In genomic region chr1:248187363-248187762, GRCh38 we compare ENCODE assay signal across 35 cellular contexts. TPM values are rescaled to one million over a fixed set of nuclear protein-coding genes. Genes with fewer than 3 reads are reported as not detected.
"Had no signal": no experiment of that assay in that cellular context is flagged by ENCODE, and none has a peak within 500 bp of the region (broad histone marks: within the 10 kb centered on the region; RNA-seq: fewer than 3 reads in every experiment).

No MANE protein-coding gene starts in this region.

- H3K27me3 ChIP-seq: adrenal gland, ascending aorta, cardiac muscle cell had no signal

- H3K36me3 ChIP-seq: adrenal gland, ascending aorta, cardiac muscle cell had no signal

- H3K27ac ChIP-seq: adrenal gland, ascending aorta, cardiac muscle cell, VCaP had no signal

- ATAC-seq: activated CD8-positive, alpha-beta T cell treated with anti-CD3 and anti-CD28 coated beads for 36 hours; activated naive CD4-positive, alpha-beta T cell treated with anti-CD3 and anti-CD28 coated beads, Interleukin-2, amount 50 U/mL, for 72 hours; activated T-cell treated with anti-CD3 and anti-CD28 coated beads, Interleukin-2, amount 50 U/mL, for 4 hours; activated T-cell treated with anti-CD3 and anti-CD28 coated beads, Interleukin-2, amount 50 U/mL, for 72 hours; activated T-helper 17 cell treated with anti-CD3 and anti-CD28 coated beads, Interleukin-2, amount 50 U/mL, for 72 hours had no signal

- H3K4me1 ChIP-seq: adrenal gland, ascending aorta had no signal

- DNase-seq: activated B cell treated with CpG ODN at 0.5 μM for 24 hours; activated CD4-positive, alpha-beta memory T cell treated with anti-CD3 and anti-CD28 coated beads for 36 hours; activated CD4-positive, alpha-beta T cell treated with anti-CD3 and anti-CD28 coated beads for 4 hours; activated CD4-positive, alpha-beta T cell treated with anti-CD3 and anti-CD28 coated beads, Interleukin-2, amount 10 ng/mL, durations not matched to agents 24 days and 14 days; activated CD4-positive, alpha-beta T cell treated with anti-CD3 and anti-CD28 coated beads, Interleukin-2, amount 50 U/mL, for 1 hour; activated CD4-positive, alpha-beta T cell treated with anti-CD3 and anti-CD28 coated beads, Interleukin-2, amount 50 U/mL, for 4 hours; activated CD4-positive, CD25-positive, alpha-beta regulatory T cell treated with anti-CD3 and anti-CD28 coated beads, Interleukin-2, amount 50 U/mL, for 72 hours; activated CD8-positive, alpha-beta memory T cell treated with anti-CD3 and anti-CD28 coated beads, Interleukin-2, amount 50 U/mL, for 4 hours; activated CD8-positive, alpha-beta T cell treated with anti-CD3 and anti-CD28 coated beads for 36 hours; activated effector memory CD4-positive, alpha-beta T cell treated with anti-CD3 and anti-CD28 coated beads, Interleukin-2, amount 50 U/mL, for 16 hours; activated gamma-delta T cell treated with Interleukin-2 at 50 U/mL for 16 hours; activated naive CD4-positive, alpha-beta T cell; activated naive CD4-positive, alpha-beta T cell treated with anti-CD3 and anti-CD28 coated beads for 36 hours; activated naive CD4-positive, alpha-beta T cell treated with anti-CD3 and anti-CD28 coated beads, Interleukin-2, amount 50 U/mL, for 16 hours; activated naive CD8-positive, alpha-beta T cell treated with anti-CD3 and anti-CD28 coated beads for 36 hours; activated T-cell treated with anti-CD3 and anti-CD28 coated beads for 4 hours; activated T-cell treated with anti-CD3 and anti-CD28 coated beads, Interleukin-2, amount 50 U/mL, for 1 hour; activated T-cell treated with anti-CD3 and anti-CD28 coated beads, Interleukin-2, amount 50 U/mL, for 4 hours; activated T-cell treated with anti-CD3 and anti-CD28 coated beads, Interleukin-2, amount 50 U/mL, for 72 hours; adrenal gland; amniotic stem cell; caudate nucleus; cerebellar nuclear complex; T-helper 2 cell; T-helper 9 cell had no signal

- H3K4me3 ChIP-seq: adrenal gland, ascending aorta, cardiac muscle cell had no signal

- H3K9me3 ChIP-seq: adrenal gland, ascending aorta had no signal

- FAIRE-seq: bronchial epithelial cell, TTC549 had no signal

RNA-seq across cellular contexts. Expression of gene OR2M3, which starts 9.7 kb away (rescaled TPM):
- total RNA-seq: activated B cell treated with CpG ODN at 0.5 μM for 24 hours; activated CD4-positive, alpha-beta memory T cell treated with anti-CD3 and anti-CD28 coated beads for 36 hours; activated CD4-positive, alpha-beta T cell treated with anti-CD3 and anti-CD28 coated beads, Interleukin-2, amount 10 ng/mL, durations not matched to agents 24 days and 14 days; activated CD8-positive, alpha-beta memory T cell treated with anti-CD3 and anti-CD28 coated beads for 36 hours; activated CD8-positive, alpha-beta T cell treated with anti-CD3 and anti-CD28 coated beads for 36 hours; activated naive CD4-positive, alpha-beta T cell treated with anti-CD3 and anti-CD28 coated beads for 36 hours; activated naive CD4-positive, alpha-beta T cell treated with anti-CD3 and anti-CD28 coated beads, Interleukin-2, amount 50 U/mL, for 72 hours; activated naive CD8-positive, alpha-beta T cell treated with anti-CD3 and anti-CD28 coated beads for 36 hours; activated T-cell treated with anti-CD3 and anti-CD28 coated beads, Interleukin-2, amount 50 U/mL, for 4 hours; activated T-cell treated with anti-CD3 and anti-CD28 coated beads, Interleukin-2, amount 50 U/mL, for 72 hours; activated T-helper 1 cell treated with anti-CD3 and anti-CD28 coated beads, Interleukin-12 subunit alpha, Interleukin-12 subunit beta, Interleukin-2, Interleukin-4 antibody, amounts not matched to agents 30 ng/mL and 10 ng/mL and 1 ng/mL, durations not matched to agents 14 hours and 24 hours and 36 hours; activated T-helper 17 cell treated with anti-CD3 and anti-CD28 coated beads, Interleukin-2, amount 50 U/mL, for 72 hours; ascending aorta; cardiac muscle cell; chondrocyte had no signal
- polyA plus RNA-seq: adrenal gland, cardiac muscle cell had no signal

RNA-seq across cellular contexts. Expression of gene OR2M2, which starts 12.7 kb away (rescaled TPM):
- total RNA-seq: activated B cell treated with CpG ODN at 0.5 μM for 24 hours; activated CD4-positive, alpha-beta memory T cell treated with anti-CD3 and anti-CD28 coated beads for 36 hours; activated CD4-positive, alpha-beta T cell treated with anti-CD3 and anti-CD28 coated beads, Interleukin-2, amount 10 ng/mL, durations not matched to agents 24 days and 14 days; activated CD8-positive, alpha-beta memory T cell treated with anti-CD3 and anti-CD28 coated beads for 36 hours; activated CD8-positive, alpha-beta T cell treated with anti-CD3 and anti-CD28 coated beads for 36 hours; activated naive CD4-positive, alpha-beta T cell treated with anti-CD3 and anti-CD28 coated beads for 36 hours; activated naive CD4-positive, alpha-beta T cell treated with anti-CD3 and anti-CD28 coated beads, Interleukin-2, amount 50 U/mL, for 72 hours; activated naive CD8-positive, alpha-beta T cell treated with anti-CD3 and anti-CD28 coated beads for 36 hours; activated T-cell treated with anti-CD3 and anti-CD28 coated beads, Interleukin-2, amount 50 U/mL, for 4 hours; activated T-cell treated with anti-CD3 and anti-CD28 coated beads, Interleukin-2, amount 50 U/mL, for 72 hours; activated T-helper 1 cell treated with anti-CD3 and anti-CD28 coated beads, Interleukin-12 subunit alpha, Interleukin-12 subunit beta, Interleukin-2, Interleukin-4 antibody, amounts not matched to agents 30 ng/mL and 10 ng/mL and 1 ng/mL, durations not matched to agents 14 hours and 24 hours and 36 hours; activated T-helper 17 cell treated with anti-CD3 and anti-CD28 coated beads, Interleukin-2, amount 50 U/mL, for 72 hours; ascending aorta; bronchial epithelial cell; cardiac muscle cell; chondrocyte had no signal
- polyA plus RNA-seq: adrenal gland, cardiac muscle cell had no signal

RNA-seq across cellular contexts. Expression of gene OR2M5, which starts 42.4 kb away (rescaled TPM):
- total RNA-seq: activated B cell treated with CpG ODN at 0.5 μM for 24 hours; activated CD4-positive, alpha-beta memory T cell treated with anti-CD3 and anti-CD28 coated beads for 36 hours; activated CD4-positive, alpha-beta T cell treated with anti-CD3 and anti-CD28 coated beads, Interleukin-2, amount 10 ng/mL, durations not matched to agents 24 days and 14 days; activated CD8-positive, alpha-beta memory T cell treated with anti-CD3 and anti-CD28 coated beads for 36 hours; activated CD8-positive, alpha-beta T cell treated with anti-CD3 and anti-CD28 coated beads for 36 hours; activated naive CD4-positive, alpha-beta T cell treated with anti-CD3 and anti-CD28 coated beads for 36 hours; activated naive CD4-positive, alpha-beta T cell treated with anti-CD3 and anti-CD28 coated beads, Interleukin-2, amount 50 U/mL, for 72 hours; activated naive CD8-positive, alpha-beta T cell treated with anti-CD3 and anti-CD28 coated beads for 36 hours; activated T-cell treated with anti-CD3 and anti-CD28 coated beads, Interleukin-2, amount 50 U/mL, for 4 hours; activated T-cell treated with anti-CD3 and anti-CD28 coated beads, Interleukin-2, amount 50 U/mL, for 72 hours; activated T-helper 1 cell treated with anti-CD3 and anti-CD28 coated beads, Interleukin-12 subunit alpha, Interleukin-12 subunit beta, Interleukin-2, Interleukin-4 antibody, amounts not matched to agents 30 ng/mL and 10 ng/mL and 1 ng/mL, durations not matched to agents 14 hours and 24 hours and 36 hours; activated T-helper 17 cell treated with anti-CD3 and anti-CD28 coated beads, Interleukin-2, amount 50 U/mL, for 72 hours; adrenal gland; ascending aorta; bronchial epithelial cell; cardiac muscle cell; chondrocyte had no signal
- polyA plus RNA-seq: adrenal gland, cardiac muscle cell had no signal

RNA-seq across cellular contexts. Expression of gene OR2M4, which starts 43.9 kb away (rescaled TPM):
- total RNA-seq: activated B cell treated with CpG ODN at 0.5 μM for 24 hours; activated CD4-positive, alpha-beta memory T cell treated with anti-CD3 and anti-CD28 coated beads for 36 hours; activated CD4-positive, alpha-beta T cell treated with anti-CD3 and anti-CD28 coated beads, Interleukin-2, amount 10 ng/mL, durations not matched to agents 24 days and 14 days; activated CD8-positive, alpha-beta memory T cell treated with anti-CD3 and anti-CD28 coated beads for 36 hours; activated CD8-positive, alpha-beta T cell treated with anti-CD3 and anti-CD28 coated beads for 36 hours; activated naive CD4-positive, alpha-beta T cell treated with anti-CD3 and anti-CD28 coated beads for 36 hours; activated naive CD4-positive, alpha-beta T cell treated with anti-CD3 and anti-CD28 coated beads, Interleukin-2, amount 50 U/mL, for 72 hours; activated naive CD8-positive, alpha-beta T cell treated with anti-CD3 and anti-CD28 coated beads for 36 hours; activated T-cell treated with anti-CD3 and anti-CD28 coated beads, Interleukin-2, amount 50 U/mL, for 4 hours; activated T-cell treated with anti-CD3 and anti-CD28 coated beads, Interleukin-2, amount 50 U/mL, for 72 hours; activated T-helper 1 cell treated with anti-CD3 and anti-CD28 coated beads, Interleukin-12 subunit alpha, Interleukin-12 subunit beta, Interleukin-2, Interleukin-4 antibody, amounts not matched to agents 30 ng/mL and 10 ng/mL and 1 ng/mL, durations not matched to agents 14 hours and 24 hours and 36 hours; activated T-helper 17 cell treated with anti-CD3 and anti-CD28 coated beads, Interleukin-2, amount 50 U/mL, for 72 hours; adrenal gland; ascending aorta; bronchial epithelial cell; cardiac muscle cell; chondrocyte had no signal
- polyA plus RNA-seq: adrenal gland, cardiac muscle cell had no signal
